8 cellular contexts compared by ENCODE assay signal in the genomic region with DNA sequence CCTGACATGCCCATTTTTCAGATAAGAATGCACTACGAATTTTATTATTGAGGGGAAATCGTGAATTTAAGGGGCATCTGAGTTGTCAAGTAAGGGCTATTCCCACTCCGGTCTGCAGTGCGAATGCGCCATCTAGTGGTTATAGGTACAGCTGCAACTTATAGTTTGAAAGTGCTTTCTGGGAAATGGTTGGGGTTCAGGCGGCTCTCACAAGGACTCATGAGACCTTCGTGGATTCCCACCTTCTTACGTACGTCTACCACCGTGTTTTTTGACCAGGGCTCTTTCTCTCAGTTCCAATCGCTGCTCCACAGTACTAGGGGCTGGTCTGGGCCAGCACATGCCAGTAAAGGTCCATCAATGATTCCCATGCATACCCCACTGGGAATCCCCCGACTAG. TPM values are rescaled to one million over a fixed set of nuclear protein-coding genes. Genes with fewer than 3 reads are reported as not detected.
DNase-seq lines count a peak whose midpoint lies in the region; ATAC-seq, FAIRE-seq and TF ChIP-seq lines count a peak whose summit lies in the region.

No MANE protein-coding gene starts in this region.

- DNase-seq in Calu3 (peak; percentile 9), GM19239 (ENCODE audit: insufficient read length, low spot score) (no peak), NT2/D1 (ENCODE audit: low read depth, low spot score) (no peak), globus pallidus (ENCODE audit: low spot score) (peak; percentile 52), putamen (ENCODE audit: low spot score) (peak; percentile 22)
- peak; percentile 36 for DNase-seq in activated gamma-delta T cell treated with anti-CD3 and anti-CD28 coated beads, Interleukin-2, amount 50 U/mL, for 16 hours (ENCODE audit: low read depth)
- no peak for DNase-seq in NK-92 treated with Interleukin-12 subunit alpha and Interleukin-12 subunit beta, amount 100 ng/mL, for 24 hours (lab: John Stamatoyannopoulos, UW)

- peak; percentile 70 for TF ChIP-seq CTCF in Calu3 (IDR thresholded peaks at IDR 0.05; ENCODE audit: unreplicated experiment)

- H3K4me3 Mint-ChIP-seq in Calu3 (ENCODE audit: low read depth, unreplicated experiment) = no peak overlapping the region

- no peaks in the 10 kb centered on the region for H3K4me1 Mint-ChIP-seq in Calu3 (ENCODE audit: low read depth, unreplicated experiment)

- peak overlapping the region; percentile 8 for H3K9ac ChIP-seq in NT2/D1 (ENCODE audit: insufficient read length, low read depth)

- intact Hi-C loops in Calu3 (cut with micrococcal nuclease; ENCODE audit: unreplicated experiment) = loop anchor here (1.0 to 5.0 kb wide), 2 partner anchors 237 to 628 kb away; no protein-coding TSS in a partner anchor

- peaks cover 8% of the 10 kb centered on the region for H3K36me3 Mint-ChIP-seq in Calu3 (ENCODE audit: insufficient read depth, unreplicated experiment)

- no peaks in the 10 kb centered on the region for H3K27me3 Mint-ChIP-seq in Calu3 (ENCODE audit: unreplicated experiment)

- ATAC-seq in HG03575 (IDR thresholded peaks at IDR 0.05; ENCODE audit: extremely low read depth, insufficient number of reproducible peaks, low FRiP score, unreplicated experiment) = peak; percentile 34

- no peaks in the 10 kb centered on the region for H3K4me1 ChIP-seq in NT2/D1 (ENCODE audit: insufficient read depth, insufficient read length)

- H3K27me3 ChIP-seq in NT2/D1 (ENCODE audit: insufficient read depth, insufficient read length) = no peaks in the 10 kb centered on the region

- no peak overlapping the region for H3K27ac Mint-ChIP-seq in Calu3 (ENCODE audit: unreplicated experiment)

- H3K4me3 ChIP-seq in NT2/D1 (ENCODE audit: insufficient read length, low read depth) = no peak overlapping the region

- H3K9me3 Mint-ChIP-seq in Calu3 (ENCODE audit: low read depth, unreplicated experiment) = no peaks in the 10 kb centered on the region

- no peaks in the 10 kb centered on the region for H3K9me3 ChIP-seq in NT2/D1 (ENCODE audit: insufficient read depth, low read length)

- no TSS peak for BruUV-seq in Calu3 (replicated peaks; lab: Mats Ljungman, UMichigan)

- peaks cover 57% of the 10 kb centered on the region for H3K36me3 ChIP-seq in NT2/D1 (ENCODE audit: insufficient read depth, insufficient read length, low read length)

- CTCF ChIA-PET in Calu3 (lab: Charles Lee) = no interaction called here

- peak; percentile 93 for FAIRE-seq in GM19239 (lab: Jason Lieb, UNC)

RNA-seq across cellular contexts. Expression of gene MSL3, which starts 12.3 kb away (rescaled TPM):
- 24.0 and 30.7 TPM in 2 replicates for total RNA-seq in Calu3 (2022)

Comparison
In these comparisons a context has a peak if more than half of its experiments do, and no peak if none do; other contexts are left out.
1. DNase-seq: peak in Calu3 (single experiment), activated gamma-delta T cell treated with anti-CD3 and anti-CD28 coated beads, Interleukin-2, amount 50 U/mL, for 16 hours (single experiment), globus pallidus (single experiment) and putamen (single experiment); none in GM19239 (single experiment), NT2/D1 (single experiment) and NK-92 treated with Interleukin-12 subunit alpha and Interleukin-12 subunit beta, amount 100 ng/mL, for 24 hours (single experiment).